In genomic region chr22:29307658-29308147, GRCh38 we compare ENCODE assay signal across 1 cellular context.
TF ChIP-seq lines count a peak whose summit lies in the region.

No MANE protein-coding gene starts in this region.

TF ChIP-seq in liver, 16 proteins besides CTCF, POLR2A, EP300 and RAD21 (continued from another document):
- TF ChIP-seq GABPA (IDR thresholded peaks at IDR 0.05 in 1 of 2, conservative IDR thresholded peaks at IDR 0.05 in 1 of 2): no peak
